Comparison of ENCODE assay signal across 20 cellular contexts in genomic region chr1:170732262-170732595, GRCh38.
DNase-seq lines count a peak whose midpoint lies in the region; ATAC-seq and TF ChIP-seq lines count a peak whose summit lies in the region.
"Had no signal": no experiment of that assay in that cellular context is flagged by ENCODE, and none has a peak within 500 bp of the region (broad histone marks: within the 10 kb centered on the region; RNA-seq: fewer than 3 reads in every experiment).

No MANE protein-coding gene starts in this region.

- no peaks in the 10 kb centered on the region for H3K27me3 Mint-ChIP-seq in nephron (ENCODE audit: low read depth)

- peak overlapping the region; percentile 29 to 86 (median 85) for H3K27ac Mint-ChIP-seq in nephron
- H3K27ac Mint-ChIP-seq in activated naive CD4-positive, alpha-beta T cell treated with anti-CD3 and anti-CD28 coated beads, Interleukin-2, amount 50 U/mL, for 72 hours, result no peak overlapping the region
- H3K27ac Mint-ChIP-seq: activated CD8-positive, alpha-beta memory T cell treated with anti-CD3 and anti-CD28 coated beads, Interleukin-2, amount 10 ng/mL, durations not matched to agents 7 days and 5 days; GM23338 had no signal

- peak; percentile 27 for DNase-seq in EL
- peak; percentile 72 for DNase-seq in RPMI7951 (ENCODE audit: low read depth)
- DNase-seq in fibroblast of peridontal ligament (ENCODE audit: extremely low read depth), result peak; percentile 84
- DNase-seq in NCI-H1930 (lab: John Stamatoyannopoulos, UW), result no peak
- no peak for DNase-seq in NCI-H510A (lab: John Stamatoyannopoulos, UW)
- no peak for DNase-seq in BE2C
- no peak for DNase-seq in activated naive CD4-positive, alpha-beta T cell treated with anti-CD3 and anti-CD28 coated beads, Interleukin-2, amount 50 U/mL, for 72 hours (ENCODE audit: low spot score in 2 of 2)
- DNase-seq: activated CD4-positive, CD25-positive, alpha-beta regulatory T cell treated with anti-CD3 and anti-CD28 coated beads, Interleukin-2, amount 50 U/mL, for 72 hours; activated CD8-positive, alpha-beta memory T cell treated with anti-CD3 and anti-CD28 coated beads, Interleukin-2, amount 10 ng/mL, durations not matched to agents 7 days and 5 days; activated effector memory CD4-positive, alpha-beta T cell treated with Interleukin-2 at 50 U/mL for 16 hours; anterior cingulate cortex; cortex of kidney; NCI-H1105 treated with DMSO at 0.1 percent for 48 hours; occipital lobe; SHP77; testis had no signal

- H3K4me1 ChIP-seq in BE2C, result no peaks in the 10 kb centered on the region
- H3K4me1 ChIP-seq: BLaER1 treated with 17β-estradiol and CSF1 and Interleukin-3, amounts not matched to agents 10 nM and 100 nM; testis had no signal

- no peaks in the 10 kb centered on the region for H3K27me3 ChIP-seq in BE2C
- H3K27me3 ChIP-seq: BLaER1 treated with 17β-estradiol and CSF1 and Interleukin-3, amounts not matched to agents 10 nM and 100 nM; testis had no signal

- H3K36me3 Mint-ChIP-seq in nephron (ENCODE audit: low read depth), result peaks cover 49% of the 10 kb centered on the region
- no peaks in the 10 kb centered on the region for H3K36me3 Mint-ChIP-seq in activated naive CD4-positive, alpha-beta T cell treated with anti-CD3 and anti-CD28 coated beads, Interleukin-2, amount 50 U/mL, for 72 hours
- H3K36me3 Mint-ChIP-seq: activated CD8-positive, alpha-beta memory T cell treated with anti-CD3 and anti-CD28 coated beads, Interleukin-2, amount 10 ng/mL, durations not matched to agents 7 days and 5 days had no signal

- ATAC-seq in activated naive CD4-positive, alpha-beta T cell treated with anti-CD3 and anti-CD28 coated beads, Interleukin-2, amount 50 U/mL, for 72 hours, result no peak
- ATAC-seq: activated CD8-positive, alpha-beta memory T cell treated with anti-CD3 and anti-CD28 coated beads, Interleukin-2, amount 10 ng/mL, durations not matched to agents 7 days and 5 days; GM23338 had no signal

- no peaks in the 10 kb centered on the region for H3K9me3 Mint-ChIP-seq in nephron
- no peaks in the 10 kb centered on the region for H3K9me3 Mint-ChIP-seq in activated naive CD4-positive, alpha-beta T cell treated with anti-CD3 and anti-CD28 coated beads, Interleukin-2, amount 50 U/mL, for 72 hours
- H3K9me3 Mint-ChIP-seq: GM23338 had no signal

- H3K36me3 ChIP-seq in BE2C, result no peaks in the 10 kb centered on the region
- H3K36me3 ChIP-seq: BLaER1 treated with 17β-estradiol and CSF1 and Interleukin-3, amounts not matched to agents 10 nM and 100 nM had no signal

- no peak overlapping the region for H3K4me3 ChIP-seq in BE2C (ENCODE audit: low read depth, low read length)
- H3K4me3 ChIP-seq: BLaER1 treated with 17β-estradiol and CSF1 and Interleukin-3, amounts not matched to agents 10 nM and 100 nM; GM23338; skin epidermis; testis had no signal

- H3K4me3 Mint-ChIP-seq in nephron, result peak overlapping the region in 2 of 3 experiments; percentile 5 to 75
- H3K4me3 Mint-ChIP-seq: activated CD8-positive, alpha-beta memory T cell treated with anti-CD3 and anti-CD28 coated beads, Interleukin-2, amount 10 ng/mL, durations not matched to agents 7 days and 5 days; GM23338 had no signal

- peaks cover 70% of the 10 kb centered on the region for H3K4me1 Mint-ChIP-seq in nephron
- H3K4me1 Mint-ChIP-seq: activated CD8-positive, alpha-beta memory T cell treated with anti-CD3 and anti-CD28 coated beads, Interleukin-2, amount 10 ng/mL, durations not matched to agents 7 days and 5 days; GM23338 had no signal

- no peaks in the 10 kb centered on the region for H3K9me3 ChIP-seq in BE2C
- H3K9me3 ChIP-seq: BLaER1 treated with 17β-estradiol and CSF1 and Interleukin-3, amounts not matched to agents 10 nM and 100 nM; testis had no signal

- TF ChIP-seq CTCF in nephron (IDR thresholded peaks at IDR 0.05; ENCODE audit: unreplicated experiment in 3 of 3) (no peak), BE2C (IDR thresholded peaks at IDR 0.05; ENCODE audit: low read depth, low read length) (no peak)

Comparison
In these comparisons a context has a peak if more than half of its experiments do, and no peak if none do; other contexts are left out.
1. DNase-seq: peak in EL (single experiment), RPMI7951 (single experiment) and fibroblast of peridontal ligament (single experiment); none in NCI-H1930 (0 of 2), NCI-H510A (single experiment), BE2C (single experiment) and activated naive CD4-positive, alpha-beta T cell treated with anti-CD3 and anti-CD28 coated beads, Interleukin-2, amount 50 U/mL, for 72 hours (0 of 2).
2. H3K27ac Mint-ChIP-seq: peak in nephron (3 of 3); none in activated naive CD4-positive, alpha-beta T cell treated with anti-CD3 and anti-CD28 coated beads, Interleukin-2, amount 50 U/mL, for 72 hours (0 of 2).